ENCODE assay signal across 10 cellular contexts in the genomic region with DNA sequence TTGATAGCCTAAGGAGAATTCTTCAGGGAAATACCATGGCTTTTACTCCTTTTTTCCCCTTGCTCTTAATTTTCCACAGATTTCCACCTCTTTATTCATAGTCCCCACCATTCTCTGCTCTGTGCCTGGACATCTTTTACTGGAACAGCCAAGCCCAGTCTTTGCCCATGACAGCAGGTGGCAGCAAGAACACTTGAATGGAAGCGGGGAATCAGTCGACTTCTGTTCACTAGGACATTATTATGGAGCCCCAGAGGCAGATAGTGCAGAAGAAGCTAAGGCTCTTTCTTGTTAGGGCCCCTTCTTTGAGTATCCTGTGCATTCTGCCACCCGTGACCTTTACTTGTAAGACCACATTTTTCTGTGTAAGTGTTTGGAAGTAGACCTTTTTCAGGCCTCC. TPM values are rescaled to one million over a fixed set of nuclear protein-coding genes. Genes with fewer than 3 reads are reported as not detected.
DNase-seq lines count a peak whose midpoint lies in the region; ATAC-seq and TF ChIP-seq lines count a peak whose summit lies in the region.
"Had no signal": no experiment of that assay in that cellular context is flagged by ENCODE, and none has a peak within 500 bp of the region (broad histone marks: within the 10 kb centered on the region; RNA-seq: fewer than 3 reads in every experiment).

No MANE protein-coding gene starts in this region.

- TF ChIP-seq CTCF in colonic mucosa (IDR thresholded peaks at IDR 0.05): peak; percentile 39
- no peak for TF ChIP-seq CTCF in foreskin keratinocyte (conservative IDR thresholded peaks at IDR 0.05)
- no peak for TF ChIP-seq CTCF in psoas muscle (IDR thresholded peaks at IDR 0.05)

- no peak for ATAC-seq in foreskin keratinocyte
- ATAC-seq in psoas muscle: no peak

- no peak overlapping the region for H3K9ac ChIP-seq in colonic mucosa (ENCODE audit: low read depth in 2 of 2, low read length in 2 of 2)

- H3K36me3 ChIP-seq in colonic mucosa (no peaks in the 10 kb centered on the region), psoas muscle (ENCODE audit: insufficient read depth in 1 of 2, low read depth in 1 of 2) (no peaks in the 10 kb centered on the region)

- in situ Hi-C loops in ACHN (cut with HindIII; ENCODE audit: low pct_ligation_motif_present, low pct_unique_long_range_greater_than_20kb, low sequenced_read_pairs): no loop called here

- no peaks in the 10 kb centered on the region for H3K9me3 ChIP-seq in colonic mucosa
- no peaks in the 10 kb centered on the region for H3K9me3 ChIP-seq in psoas muscle

- H3K4me1 ChIP-seq in colonic mucosa (no peaks in the 10 kb centered on the region), foreskin keratinocyte (no peaks in the 10 kb centered on the region), psoas muscle (no peaks in the 10 kb centered on the region)

- 54 to 68% (median 61%) methylated on average over 3 of the region's 3 CpGs for WGBS in psoas muscle, 3 donors

- intact Hi-C loops in colonic mucosa (cut with DNase I): no loop called here
- intact Hi-C loops in psoas muscle (cut with DNase I): loop anchor here in 1 of 2 donors (5.0 kb wide), 1 partner anchor 111 kb away; no protein-coding TSS in a partner anchor

- no peaks in the 10 kb centered on the region for H3K27me3 ChIP-seq in colonic mucosa
- H3K27me3 ChIP-seq in foreskin keratinocyte: no peaks in the 10 kb centered on the region
- peaks cover 0 to 4% (median 0%) of the 10 kb centered on the region in 3 donors for H3K27me3 ChIP-seq in psoas muscle (ENCODE audit: insufficient read depth in 3 of 3, low read length in 2 of 3)

- DNase-seq in ACHN: peak; percentile 43
- DNase-seq in ELR (ENCODE audit: low read depth): peak; percentile 22
- peak; percentile 37 for DNase-seq in NAMALWA (ENCODE audit: low spot score)
- peak; percentile 49 for DNase-seq in colonic mucosa
- DNase-seq in germinal center (ENCODE audit: low spot score): no peak
- DNase-seq in islet precursor cell: no peak
- no peak for DNase-seq in foreskin keratinocyte
- DNase-seq in psoas muscle: no peak
- DNase-seq: NCI-H187 treated with DMSO at 0.1 percent for 48 hours had no signal

- H3K4me3 ChIP-seq in colonic mucosa: no peak overlapping the region
- no peak overlapping the region for H3K4me3 ChIP-seq in psoas muscle

- H3K27ac ChIP-seq in colonic mucosa (no peak overlapping the region), foreskin keratinocyte (no peak overlapping the region), psoas muscle (no peak overlapping the region)

RNA-seq across cellular contexts. Expression of a gene that starts 6.3 kb away (rescaled TPM):
- total RNA-seq in colonic mucosa (not detected), foreskin keratinocyte (not detected in 2 replicates), psoas muscle (not detected)
- polyA plus RNA-seq in foreskin keratinocyte (not detected in 2 replicates), psoas muscle (not detected)
- total RNA-seq: skeletal muscle tissue had no signal

RNA-seq across cellular contexts. Expression of a gene that starts 40.9 kb away (rescaled TPM):
- total RNA-seq in colonic mucosa: not detected
- not detected in 2 replicates for total RNA-seq in foreskin keratinocyte
- not detected in 2 replicates for polyA plus RNA-seq in foreskin keratinocyte
- not detected for total RNA-seq in psoas muscle
- polyA plus RNA-seq in psoas muscle: not detected
- total RNA-seq: skeletal muscle tissue had no signal

RNA-seq across cellular contexts. Expression of a gene that starts 51.2 kb away (rescaled TPM):
- total RNA-seq in colonic mucosa (not detected), foreskin keratinocyte (not detected in 2 replicates), psoas muscle (not detected)
- polyA plus RNA-seq in foreskin keratinocyte (not detected in 2 replicates), psoas muscle (not detected)
- total RNA-seq: skeletal muscle tissue had no signal

RNA-seq across cellular contexts. Expression of a gene that starts 59.3 kb away (rescaled TPM):
- total RNA-seq in colonic mucosa (100 to 1,000 TPM in 1 of 2 donors, 10 to 100 TPM in 1; 40.8 to 310 TPM), foreskin keratinocyte (not detected in 2 replicates), psoas muscle (not detected)
- polyA plus RNA-seq in foreskin keratinocyte (not detected in 2 replicates), psoas muscle (not detected)
- total RNA-seq: skeletal muscle tissue had no signal

Comparison
In these comparisons a context has a peak if more than half of its experiments do, and no peak if none do; other contexts are left out.
1. DNase-seq: peak in ACHN (single experiment), ELR (single experiment), NAMALWA (single experiment) and colonic mucosa (single experiment); none in germinal center (single experiment), islet precursor cell (single experiment), foreskin keratinocyte (0 of 2) and psoas muscle (0 of 2).